ENCODE assay signal across 23 cellular contexts in genomic region chr22:43951391-43951790, GRCh38. TPM values are rescaled to one million over a fixed set of nuclear protein-coding genes. Genes with fewer than 3 reads are reported as not detected.
DNase-seq lines count a peak whose midpoint lies in the region; ATAC-seq, FAIRE-seq and TF ChIP-seq lines count a peak whose summit lies in the region.
"Had no signal": no experiment of that assay in that cellular context is flagged by ENCODE, and none has a peak within 500 bp of the region (broad histone marks: within the 10 kb centered on the region; RNA-seq: fewer than 3 reads in every experiment).

No MANE protein-coding gene starts in this region.

- H3K27ac Mint-ChIP-seq in WTC11, result peak overlapping the region; percentile 47
- H3K27ac Mint-ChIP-seq in chondrocyte (ENCODE audit: unreplicated experiment), result peak overlapping the region; percentile 54
- peak overlapping the region; percentile 74 for H3K27ac Mint-ChIP-seq in nephron progenitor cell
- H3K27ac Mint-ChIP-seq: CD4-positive, alpha-beta T cell had no signal

- peaks cover 8% of the 10 kb centered on the region for H3K36me3 ChIP-seq in osteoblast (ENCODE audit: insufficient read depth, low read length)
- H3K36me3 ChIP-seq: HAP-1 had no signal

- H2AFZ ChIP-seq in osteoblast (ENCODE audit: low read length), result no peak overlapping the region

- H3K79me2 ChIP-seq in osteoblast (ENCODE audit: insufficient read depth, low read length), result peaks cover 10% of the 10 kb centered on the region

- H3K36me3 Mint-ChIP-seq in WTC11 (peaks cover 16% of the 10 kb centered on the region), chondrocyte (ENCODE audit: low read depth) (no peaks in the 10 kb centered on the region), nephron progenitor cell (ENCODE audit: low read depth) (peaks cover 9% of the 10 kb centered on the region)

- H3K27ac ChIP-seq in osteoblast (ENCODE audit: low read depth, low read length), result no peak overlapping the region
- H3K27ac ChIP-seq: C4-2B, HL-60 had no signal

- no peak for FAIRE-seq in frontal cortex (lab: Jason Lieb, UNC)
- FAIRE-seq: A204.1, D721Med had no signal

- H3K4me2 ChIP-seq in osteoblast (ENCODE audit: insufficient read depth, low read length), result no peak overlapping the region

- H4K20me1 ChIP-seq in osteoblast (ENCODE audit: insufficient read depth, low read length), result peaks cover 2% of the 10 kb centered on the region

- H3K27me3 Mint-ChIP-seq in WTC11 (ENCODE audit: low read depth) (no peaks in the 10 kb centered on the region), chondrocyte (ENCODE audit: low read depth) (no peaks in the 10 kb centered on the region), nephron progenitor cell (ENCODE audit: low read depth, poor library complexity) (peaks cover 4% of the 10 kb centered on the region)
- H3K27me3 Mint-ChIP-seq: CD4-positive, alpha-beta T cell had no signal

- CTCF ChIA-PET in WTC11 (lab: Charles Lee), result interaction anchor here (1.2 to 2.6 kb wide), 4 partner anchors 29 to 674 kb away, joined by 3 to 14 read pairs (median 4); no protein-coding TSS in a partner anchor

- DNase-seq in WTC11 (ENCODE audit: low spot score) (no peak), chondrocyte (ENCODE audit: low spot score) (no peak), nephron progenitor cell (no peak), osteoblast (ENCODE audit: insufficient read length, low spot score, missing footprints) (peak; percentile 69), frontal cortex (ENCODE audit: low spot score in 2 of 2) (no peak), DMS79 (lab: John Stamatoyannopoulos, UW) (no peak), retina (no peak), NCI-H2029 (lab: John Stamatoyannopoulos, UW) (no peak)
- DNase-seq: ACHN; AML-193; Caco-2; CD4-positive, alpha-beta T cell; GDM1; GOT3; KBM-7 had no signal

- H3K4me1 Mint-ChIP-seq in WTC11, result peaks cover 15% of the 10 kb centered on the region
- H3K4me1 Mint-ChIP-seq in chondrocyte (ENCODE audit: low read depth), result peaks cover 17% of the 10 kb centered on the region
- peaks cover 31% of the 10 kb centered on the region for H3K4me1 Mint-ChIP-seq in nephron progenitor cell

- H3K4me1 ChIP-seq in osteoblast (ENCODE audit: insufficient read depth, low read length), result peaks cover 15% of the 10 kb centered on the region
- H3K4me1 ChIP-seq: Caco-2 had no signal

- H3K9me3 Mint-ChIP-seq in WTC11 (no peaks in the 10 kb centered on the region), chondrocyte (ENCODE audit: low read depth) (no peaks in the 10 kb centered on the region), nephron progenitor cell (no peaks in the 10 kb centered on the region)
- H3K9me3 Mint-ChIP-seq: CD4-positive, alpha-beta T cell; IgD-negative memory B cell had no signal

- POLR2A ChIA-PET in WTC11 (lab: Charles Lee), result no interaction called here

- no peak for TF ChIP-seq CTCF in WTC11 (IDR thresholded peaks at IDR 0.05)
- no peak for TF ChIP-seq CTCF in chondrocyte (IDR thresholded peaks at IDR 0.05)
- TF ChIP-seq CTCF in nephron progenitor cell (IDR thresholded peaks at IDR 0.05), result no peak
- no peak for TF ChIP-seq CTCF in osteoblast (IDR thresholded peaks at IDR 0.05; ENCODE audit: extremely low read depth, low read depth, low read length)

- H3K27me3 ChIP-seq in osteoblast (ENCODE audit: insufficient read depth, low read length), result no peaks in the 10 kb centered on the region

- H3K4me3 Mint-ChIP-seq in WTC11 (no peak overlapping the region), chondrocyte (ENCODE audit: unreplicated experiment) (no peak overlapping the region), nephron progenitor cell (no peak overlapping the region)
- H3K4me3 Mint-ChIP-seq: CD4-positive, alpha-beta T cell; IgD-negative memory B cell had no signal

- H3K4me3 ChIP-seq in osteoblast (ENCODE audit: insufficient read depth, low read length), result no peak overlapping the region
- H3K4me3 ChIP-seq: HAP-1 had no signal

- no peak for ATAC-seq in WTC11

- H3K9me3 ChIP-seq in osteoblast (ENCODE audit: low read depth, low read length), result no peaks in the 10 kb centered on the region
- H3K9me3 ChIP-seq: Caco-2, HAP-1 had no signal

TF ChIP-seq in WTC11, 78 proteins besides CTCF, POLR2A, EP300 and RAD21:
- TF ChIP-seq ERG (CRISPR knock-in tag; IDR thresholded peaks at IDR 0.05), result no peak
- no peak for TF ChIP-seq JUN (CRISPR knock-in tag; IDR thresholded peaks at IDR 0.05)
- no peak for TF ChIP-seq ZNF416 (CRISPR knock-in tag; IDR thresholded peaks at IDR 0.05)

RNA-seq across cellular contexts. Expression of gene SAMM50, which starts 3.9 kb away (rescaled TPM):
- total RNA-seq in WTC11 (2021) (59.3 to 72.1 TPM (median 62.1 TPM) in 3 replicates), chondrocyte (31.1 to 42.7 TPM (median 34.2 TPM) in 3 replicates), osteoblast (36.6 and 41.5 TPM in 2 replicates), frontal cortex (32.6 TPM)

RNA-seq across cellular contexts. Expression of gene PNPLA3, which starts 27.8 kb away (rescaled TPM):
- total RNA-seq in WTC11 (2021) (17.9 to 19.8 TPM (median 19.6 TPM) in 3 replicates), chondrocyte (2.5 to 3.5 TPM (median 2.5 TPM) in 3 replicates), osteoblast (8.3 and 14.1 TPM in 2 replicates), frontal cortex (17.5 TPM)
- total RNA-seq: CD4-positive, alpha-beta T cell had no signal

RNA-seq across cellular contexts. Expression of gene PNPLA5, which starts 59.6 kb away (rescaled TPM):
- total RNA-seq in WTC11 (2021), result 5.3 to 5.9 TPM (median 5.3 TPM) in 3 replicates
- not detected in 3 replicates for total RNA-seq in chondrocyte
- total RNA-seq in osteoblast, result not detected in 2 replicates
- under 0.01 TPM for total RNA-seq in frontal cortex
- total RNA-seq: Caco-2; CD4-positive, alpha-beta T cell; Daoy; HT1080 had no signal
